ENCODE assay signal across 13 cellular contexts in genomic region chr7:29204491-29205281, GRCh38.
"Had no signal": no experiment of that assay in that cellular context is flagged by ENCODE, and none has a peak within 500 bp of the region (broad histone marks: within the 10 kb centered on the region; RNA-seq: fewer than 3 reads in every experiment).

No MANE protein-coding gene starts in this region.

- H3K9me3 Mint-ChIP-seq: activated T-cell treated with anti-CD3 and anti-CD28 coated beads, Interleukin-2, amount 50 U/mL, for 72 hours; naive B cell; stimulated activated effector memory CD8-positive, alpha-beta T cell treated with anti-CD3 and anti-CD28 coated beads, Interleukin-12 subunit alpha, Interleukin-12 subunit beta, amount 100 ng/mL, for 72 hours had no signal

- H3K4me3 ChIP-seq: breast epithelium, dorsolateral prefrontal cortex, esophagus muscularis mucosa, tibial nerve had no signal

- H3K9me3 ChIP-seq: breast epithelium, esophagus muscularis mucosa, tibial nerve had no signal

- H3K27me3 ChIP-seq: breast epithelium, dorsolateral prefrontal cortex, esophagus muscularis mucosa, tibial nerve had no signal

- H3K27ac Mint-ChIP-seq: activated T-cell treated with anti-CD3 and anti-CD28 coated beads, Interleukin-2, amount 50 U/mL, for 72 hours; naive B cell; stimulated activated effector memory CD8-positive, alpha-beta T cell treated with anti-CD3 and anti-CD28 coated beads, Interleukin-12 subunit alpha, Interleukin-12 subunit beta, amount 100 ng/mL, for 72 hours had no signal

- ATAC-seq: activated T-cell treated with anti-CD3 and anti-CD28 coated beads, Interleukin-2, amount 50 U/mL, for 72 hours; right cardiac atrium; stimulated activated effector memory CD8-positive, alpha-beta T cell treated with anti-CD3 and anti-CD28 coated beads, Interleukin-12 subunit alpha, Interleukin-12 subunit beta, amount 100 ng/mL, for 72 hours had no signal

- DNase-seq: activated CD4-positive, alpha-beta T cell treated with anti-CD3 and anti-CD28 coated beads for 1 hour; activated CD4-positive, alpha-beta T cell treated with anti-CD3 and anti-CD28 coated beads, Interleukin-2, amount 50 U/mL, for 48 hours; activated T-cell treated with anti-CD3 and anti-CD28 coated beads, Interleukin-2, amount 50 U/mL, for 72 hours; aorta; dorsolateral prefrontal cortex; foreskin fibroblast; naive B cell; right cardiac atrium; T-helper 9 cell had no signal

- H3K4me3 Mint-ChIP-seq: activated T-cell treated with anti-CD3 and anti-CD28 coated beads, Interleukin-2, amount 50 U/mL, for 72 hours; naive B cell; stimulated activated effector memory CD8-positive, alpha-beta T cell treated with anti-CD3 and anti-CD28 coated beads, Interleukin-12 subunit alpha, Interleukin-12 subunit beta, amount 100 ng/mL, for 72 hours had no signal

- H3K27ac ChIP-seq: breast epithelium, esophagus muscularis mucosa, tibial nerve had no signal

- H3K36me3 Mint-ChIP-seq: naive B cell; stimulated activated effector memory CD8-positive, alpha-beta T cell treated with anti-CD3 and anti-CD28 coated beads, Interleukin-12 subunit alpha, Interleukin-12 subunit beta, amount 100 ng/mL, for 72 hours had no signal

- H3K4me1 ChIP-seq: breast epithelium, esophagus muscularis mucosa, tibial nerve had no signal

- H3K36me3 ChIP-seq: breast epithelium, esophagus muscularis mucosa, tibial nerve had no signal
